1 cellular context compared by ENCODE assay signal in the genomic region with DNA sequence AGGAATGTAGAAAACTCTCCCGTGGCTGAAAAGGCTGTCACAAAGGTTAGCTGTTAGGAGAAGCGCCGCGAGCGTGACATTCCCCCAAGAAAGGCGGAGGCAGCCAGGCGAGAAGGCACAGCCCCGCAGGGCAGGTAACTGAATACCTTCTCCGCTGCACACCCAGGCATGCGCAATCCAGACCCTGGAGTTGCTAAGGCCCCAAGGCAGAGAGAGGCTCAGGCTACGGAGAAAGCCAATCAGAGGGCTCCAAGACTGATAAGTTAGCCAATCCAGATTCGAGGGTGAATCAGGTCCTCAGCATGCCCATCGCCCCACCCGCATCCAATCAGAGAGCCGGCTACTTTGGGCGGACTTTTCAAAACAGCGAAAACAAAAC.
TF ChIP-seq lines count a peak whose summit lies in the region.

No MANE protein-coding gene starts in this region.

TF ChIP-seq in WTC11, 78 proteins besides CTCF, POLR2A, EP300 and RAD21 (continued from another document):
- TF ChIP-seq TEAD1 (CRISPR knock-in tag; IDR thresholded peaks at IDR 0.05) (no peak; the same call in 1 of the 2 replicates), JAZF1 (CRISPR knock-in tag; IDR thresholded peaks at IDR 0.05) (no peak)
